ENCODE assay signal across 12 cellular contexts in the genomic region with DNA sequence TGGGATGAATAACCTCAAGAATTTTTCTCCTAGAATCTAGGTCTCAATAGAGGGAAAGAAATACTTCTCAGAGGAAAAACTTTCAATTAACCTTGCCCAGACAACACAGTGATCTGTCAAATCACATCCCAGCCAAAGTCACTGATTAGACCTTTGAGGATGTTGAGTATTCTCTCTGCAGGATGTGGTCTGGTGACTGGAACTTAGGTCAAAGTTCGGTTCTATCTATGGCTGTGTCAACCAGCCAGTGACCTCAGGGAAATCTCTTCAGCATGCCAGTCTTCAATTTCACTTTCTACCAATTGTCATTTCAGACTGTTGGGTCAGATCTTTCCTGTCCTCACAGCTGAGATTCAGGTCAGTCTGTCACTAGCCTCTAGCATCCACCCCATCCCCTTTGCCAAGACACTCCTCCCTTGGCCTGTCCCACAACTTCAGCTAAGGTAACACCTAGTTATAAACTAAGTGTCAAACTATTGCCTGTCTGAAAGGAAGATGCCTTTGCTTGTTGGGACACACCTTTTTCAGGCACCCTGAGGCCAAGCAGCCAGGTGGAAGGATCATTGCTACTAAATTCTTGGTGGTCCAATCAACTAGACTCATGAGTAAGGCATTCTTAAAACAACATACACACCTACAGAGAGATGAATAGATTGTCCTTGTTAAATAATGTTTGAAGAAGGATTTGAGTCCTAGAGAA.
DNase-seq lines count a peak whose midpoint lies in the region; ATAC-seq and TF ChIP-seq lines count a peak whose summit lies in the region.
"Had no signal": no experiment of that assay in that cellular context is flagged by ENCODE, and none has a peak within 500 bp of the region (broad histone marks: within the 10 kb centered on the region; RNA-seq: fewer than 3 reads in every experiment).

No MANE protein-coding gene starts in this region.

- no peak overlapping the region for H3K27ac ChIP-seq in endodermal cell (ENCODE audit: low read depth, low read length)

- H3K27me3 ChIP-seq in endodermal cell (ENCODE audit: control insufficient read depth, insufficient read depth, low read length, poor library complexity, severe bottlenecking), result no peaks in the 10 kb centered on the region

- peak; percentile 67 for DNase-seq in M059J (ENCODE audit: low read depth)
- DNase-seq in foreskin fibroblast, result peak; percentile 84
- no peak for DNase-seq in dedifferentiated amniotic fluid mesenchymal stem cell (ENCODE audit: extremely low spot score)
- DNase-seq in endodermal cell, result no peak
- no peak for DNase-seq in DMS153 (lab: John Stamatoyannopoulos, UW)
- DNase-seq: activated CD8-positive, alpha-beta memory T cell treated with anti-CD3 and anti-CD28 coated beads, Interleukin-2, amount 50 U/mL, for 48 hours; kidney; NCI-H1417 treated with DMSO at 0.1 percent for 48 hours had no signal

- H3K27ac Mint-ChIP-seq in endodermal cell, result no peak overlapping the region
- H3K27ac Mint-ChIP-seq: stimulated activated memory B cell treated with anti-CD40 and anti-IgM and Interleukin-4, amounts not matched to agents 10 μg/mL and 1 μg/mL and 100 μg/mL, for 72 hours had no signal

- ATAC-seq in GM18505 (IDR thresholded peaks at IDR 0.05; ENCODE audit: unreplicated experiment) (peak; percentile 86), GM21786 (IDR thresholded peaks at IDR 0.05; ENCODE audit: unreplicated experiment) (peak; percentile 87), GM19351 (IDR thresholded peaks at IDR 0.05; ENCODE audit: unreplicated experiment) (no peak)
- ATAC-seq: stimulated activated memory B cell treated with anti-CD40 and anti-IgM and Interleukin-4, amounts not matched to agents 10 μg/mL and 1 μg/mL and 100 μg/mL, for 72 hours had no signal

- no peaks in the 10 kb centered on the region for H3K36me3 ChIP-seq in endodermal cell (ENCODE audit: control insufficient read depth, insufficient read depth, low read length)

- no peak overlapping the region for H3K9ac ChIP-seq in endodermal cell (ENCODE audit: extremely low read depth, low read length, poor library complexity, severe bottlenecking)

- no peak overlapping the region for H3K4me3 Mint-ChIP-seq in endodermal cell
- H3K4me3 Mint-ChIP-seq: stimulated activated memory B cell treated with anti-CD40 and anti-IgM and Interleukin-4, amounts not matched to agents 10 μg/mL and 1 μg/mL and 100 μg/mL, for 72 hours had no signal

- TF ChIP-seq CTCF in foreskin fibroblast (IDR thresholded peaks at IDR 0.05; ENCODE audit: low read depth, low read length) (no peak), endodermal cell (conservative IDR thresholded peaks at IDR 0.05) (no peak)

- peaks cover 2% of the 10 kb centered on the region for H3K4me1 ChIP-seq in endodermal cell (ENCODE audit: control insufficient read depth, insufficient read depth, low read length)

- no peaks in the 10 kb centered on the region for H3K4me1 Mint-ChIP-seq in endodermal cell
- H3K4me1 Mint-ChIP-seq: stimulated activated memory B cell treated with anti-CD40 and anti-IgM and Interleukin-4, amounts not matched to agents 10 μg/mL and 1 μg/mL and 100 μg/mL, for 72 hours had no signal

- no peak overlapping the region for H3K4me3 ChIP-seq in foreskin fibroblast (ENCODE audit: low read depth in 1 of 2, low read length in 2 of 2)
- no peak overlapping the region for H3K4me3 ChIP-seq in endodermal cell (ENCODE audit: low read length)

- H3K9me3 Mint-ChIP-seq in endodermal cell, result no peaks in the 10 kb centered on the region
- H3K9me3 Mint-ChIP-seq: stimulated activated memory B cell treated with anti-CD40 and anti-IgM and Interleukin-4, amounts not matched to agents 10 μg/mL and 1 μg/mL and 100 μg/mL, for 72 hours had no signal

- no peak for TF ChIP-seq POLR2A in GM18505 (IDR thresholded peaks at IDR 0.05; ENCODE audit: borderline replicate concordance, extremely low read depth, insufficient read depth, insufficient read length)

- H3K36me3 Mint-ChIP-seq in endodermal cell (ENCODE audit: low read depth), result no peaks in the 10 kb centered on the region
- H3K36me3 Mint-ChIP-seq: stimulated activated memory B cell treated with anti-CD40 and anti-IgM and Interleukin-4, amounts not matched to agents 10 μg/mL and 1 μg/mL and 100 μg/mL, for 72 hours had no signal

- 75 to 86% methylated on average over 1 of the region's 1 CpG for WGBS in endodermal cell (ENCODE audit: insufficient coverage in 1 of 2, insufficient read length in 1 of 2), 2 experiments

- no peaks in the 10 kb centered on the region for H3K27me3 Mint-ChIP-seq in endodermal cell (ENCODE audit: insufficient read depth)
- H3K27me3 Mint-ChIP-seq: stimulated activated memory B cell treated with anti-CD40 and anti-IgM and Interleukin-4, amounts not matched to agents 10 μg/mL and 1 μg/mL and 100 μg/mL, for 72 hours had no signal

- H3K9me3 ChIP-seq in endodermal cell (ENCODE audit: control insufficient read depth, low read length), result no peaks in the 10 kb centered on the region

Comparison
In these comparisons a context has a peak if more than half of its experiments do, and no peak if none do; other contexts are left out.
1. DNase-seq: peak in M059J (single experiment) and foreskin fibroblast (2 of 2); none in dedifferentiated amniotic fluid mesenchymal stem cell (single experiment), endodermal cell (single experiment) and DMS153 (single experiment).